In the genomic region with DNA sequence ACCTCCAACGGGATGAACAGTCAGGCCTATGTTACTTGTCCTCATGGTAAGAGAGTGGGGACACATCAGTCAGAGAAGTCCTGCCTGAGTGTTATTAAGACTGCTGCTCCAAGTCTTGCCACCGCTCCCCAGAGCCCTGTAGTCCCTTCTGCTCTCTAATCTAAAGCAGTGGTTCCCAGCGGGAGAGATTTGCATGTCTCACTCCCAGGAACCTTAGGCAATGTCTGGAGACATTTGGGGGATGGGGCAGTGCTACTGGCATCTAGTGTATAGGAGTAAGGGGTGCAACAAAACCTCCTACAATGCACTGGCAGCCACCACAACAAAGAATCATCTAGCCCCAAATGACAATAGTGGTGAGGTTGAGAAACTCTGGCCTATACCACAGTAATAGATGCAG, we compare ENCODE assay signal across 18 cellular contexts. TPM values are rescaled to one million over a fixed set of nuclear protein-coding genes. Genes with fewer than 3 reads are reported as not detected.
"Had no signal": no experiment of that assay in that cellular context is flagged by ENCODE, and none has a peak within 500 bp of the region (broad histone marks: within the 10 kb centered on the region; RNA-seq: fewer than 3 reads in every experiment).

No MANE protein-coding gene starts in this region.

- H3K27ac Mint-ChIP-seq: activated naive CD8-positive, alpha-beta T cell; natural killer cell had no signal

- H3K9me3 Mint-ChIP-seq: activated T-cell treated with anti-CD3 and anti-CD28 coated beads, Interleukin-2, amount 50 U/mL, for 4 hours had no signal

- H3K36me3 ChIP-seq: breast epithelium, esophagus muscularis mucosa, prostate gland, upper lobe of left lung had no signal

- ATAC-seq: activated CD4-positive, CD25-positive, alpha-beta regulatory T cell treated with anti-CD3 and anti-CD28 coated beads, Interleukin-2, amount 50 U/mL, for 24 hours; activated T-cell treated with anti-CD3 and anti-CD28 coated beads, Interleukin-2, amount 50 U/mL, for 4 hours; foreskin keratinocyte; natural killer cell; sciatic nerve had no signal

- H3K9me3 ChIP-seq: prostate gland, upper lobe of left lung had no signal

- H3K4me3 ChIP-seq: breast epithelium, esophagus muscularis mucosa, prostate gland, upper lobe of left lung had no signal

- H3K36me3 Mint-ChIP-seq: activated naive CD8-positive, alpha-beta T cell; natural killer cell had no signal

- H3K27ac ChIP-seq: breast epithelium, esophagus muscularis mucosa, foreskin keratinocyte, prostate gland had no signal

- H3K4me1 Mint-ChIP-seq: natural killer cell had no signal

- DNase-seq: activated CD4-positive, alpha-beta T cell treated with anti-CD3 and anti-CD28 coated beads, Interleukin-2, amount 50 U/mL, for 48 hours; activated gamma-delta T cell; activated T-cell treated with anti-CD3 and anti-CD28 coated beads, Interleukin-2, amount 50 U/mL, for 4 hours; aorta; foreskin keratinocyte; head of caudate nucleus; natural killer cell; occipital lobe; stimulated activated CD4-positive, alpha-beta T cell treated with anti-CD3 and anti-CD28 coated beads, Interleukin-2, amount 100 ng/mL, for 24 hours; stimulated activated naive CD4-positive, alpha-beta T cell; upper lobe of left lung had no signal

- H3K4me1 ChIP-seq: breast epithelium, prostate gland had no signal

- H3K4me3 Mint-ChIP-seq: activated naive CD8-positive, alpha-beta T cell; activated T-cell treated with anti-CD3 and anti-CD28 coated beads, Interleukin-2, amount 50 U/mL, for 4 hours; natural killer cell had no signal

RNA-seq across cellular contexts. Expression of gene SVEP1, which starts 2.6 kb away (rescaled TPM):
- total RNA-seq: natural killer cell; T-helper 2 cell treated with Interferon-gamma antibody and Interleukin-4, amounts not matched to agents 100 ng/mL and 5 ng/mL, for 36 hours had no signal
- polyA plus RNA-seq: foreskin keratinocyte had no signal
